Comparison of ENCODE assay signal across 29 cellular contexts in genomic region chr19:30467239-30467638, GRCh38.
"Had no signal": no experiment of that assay in that cellular context is flagged by ENCODE, and none has a peak within 500 bp of the region (broad histone marks: within the 10 kb centered on the region; RNA-seq: fewer than 3 reads in every experiment).

No MANE protein-coding gene starts in this region.

- H3K27me3 Mint-ChIP-seq: dendritic cell treated with granulocyte-macrophage colony-stimulating factor and Interleukin-4, amounts not matched to agents 40 ng/mL and 50 ng/mL, for 4 days had no signal

- H3K9me3 ChIP-seq: colonic mucosa, esophagus muscularis mucosa, esophagus squamous epithelium, gastrocnemius medialis, gastroesophageal sphincter, heart left ventricle, heart right ventricle had no signal

- FAIRE-seq: colon, endometrium, endothelial cell of umbilical vein, frontal cortex had no signal

- H3K79me2 ChIP-seq: hepatocyte had no signal

- H3K4me3 Mint-ChIP-seq: dendritic cell treated with granulocyte-macrophage colony-stimulating factor and Interleukin-4, amounts not matched to agents 40 ng/mL and 50 ng/mL, for 4 days; effector memory CD8-positive, alpha-beta T cell; endodermal cell had no signal

- H3K27me3 ChIP-seq: colonic mucosa, esophagus muscularis mucosa, esophagus squamous epithelium, foreskin keratinocyte, gastrocnemius medialis, heart left ventricle, heart right ventricle, hepatocyte had no signal

- H2AFZ ChIP-seq: hepatocyte had no signal

- DNase-seq: colonic mucosa; cortex of kidney; dermis blood vessel endothelial cell; dorsolateral prefrontal cortex; effector CD4-positive, alpha-beta T cell; effector CD8-positive, alpha-beta T cell; effector memory CD4-positive, alpha-beta T cell; effector memory CD8-positive, alpha-beta T cell; endodermal cell; erythroblast; esophagus squamous epithelium; foreskin fibroblast; foreskin keratinocyte; foreskin melanocyte; gastrocnemius medialis; head of caudate nucleus; heart left ventricle; heart right ventricle had no signal

- H3K9me3 Mint-ChIP-seq: dendritic cell treated with granulocyte-macrophage colony-stimulating factor and Interleukin-4, amounts not matched to agents 40 ng/mL and 50 ng/mL, for 4 days had no signal

- H3K4me1 Mint-ChIP-seq: endodermal cell had no signal

- H3K4me2 ChIP-seq: hepatocyte had no signal

- H3K36me3 ChIP-seq: colonic mucosa, esophagus muscularis mucosa, esophagus squamous epithelium, gastrocnemius medialis, gastroesophageal sphincter, heart left ventricle, heart right ventricle had no signal

- H3K27ac ChIP-seq: colonic mucosa, coronary artery, epithelial cell of prostate, esophagus muscularis mucosa, esophagus squamous epithelium, foreskin keratinocyte, gastrocnemius medialis, gastroesophageal sphincter, heart left ventricle, heart right ventricle, hepatocyte had no signal

- H3K4me1 ChIP-seq: colonic mucosa, esophagus muscularis mucosa, esophagus squamous epithelium, foreskin keratinocyte, gastrocnemius medialis, gastroesophageal sphincter, heart left ventricle, heart right ventricle had no signal

- H3K27ac Mint-ChIP-seq: dendritic cell treated with granulocyte-macrophage colony-stimulating factor and Interleukin-4, amounts not matched to agents 40 ng/mL and 50 ng/mL, for 4 days; endodermal cell had no signal

- H3K4me3 ChIP-seq: colonic mucosa, coronary artery, dorsolateral prefrontal cortex, esophagus muscularis mucosa, esophagus squamous epithelium, gastrocnemius medialis, gastroesophageal sphincter, heart left ventricle, heart right ventricle, hepatocyte had no signal

- ATAC-seq: effector memory CD8-positive, alpha-beta T cell; esophagus mucosa; foreskin keratinocyte; gastrocnemius medialis; gastroesophageal sphincter; heart left ventricle; heart right ventricle had no signal
